Comparison of ENCODE assay signal across 9 cellular contexts in genomic region chr4:163679189-163679588, GRCh38.
A peak's percentile ranks its signal among the peaks of the same experiment; 100 is the strongest.
DNase-seq lines count a peak whose midpoint lies in the region; ATAC-seq and TF ChIP-seq lines count a peak whose summit lies in the region.
"Had no signal": no experiment of that assay in that cellular context is flagged by ENCODE, and none has a peak within 500 bp of the region (broad histone marks: within the 10 kb centered on the region; RNA-seq: fewer than 3 reads in every experiment).

No MANE protein-coding gene starts in this region.

- no peak overlapping the region for H3K27ac ChIP-seq in RWPE2 (ENCODE audit: poor library complexity, severe bottlenecking)

- H3K9me3 ChIP-seq in RWPE2 (ENCODE audit: severe bottlenecking) (no peaks in the 10 kb centered on the region), T-helper 17 cell (ENCODE audit: control insufficient read depth, low read length, poor library complexity, severe bottlenecking) (no peaks in the 10 kb centered on the region)

- H3K27ac Mint-ChIP-seq in HFFc6 (no peak overlapping the region), T-helper 17 cell (no peak overlapping the region)

- peak; percentile 13 for DNase-seq in G401 (ENCODE audit: low spot score)
- DNase-seq in HFFc6 = peak; percentile 50
- no peak for DNase-seq in RWPE2 (ENCODE audit: low spot score)
- DNase-seq in midbrain (lab: John Stamatoyannopoulos, UW) = peak; percentile 20
- no peak for DNase-seq in amniotic stem cell (lab: John Stamatoyannopoulos, UW)
- no peak for DNase-seq in T-helper 17 cell
- no peak for DNase-seq in sciatic nerve (ENCODE audit: low spot score)
- DNase-seq: activated naive CD4-positive, alpha-beta T cell had no signal

- peak; percentile 77 for ATAC-seq in RWPE2 (ENCODE audit: low read depth)
- ATAC-seq in GM18861 (IDR thresholded peaks at IDR 0.05; ENCODE audit: unreplicated experiment) = no peak
- ATAC-seq in T-helper 17 cell = no peak
- no peak for ATAC-seq in sciatic nerve

- no peak overlapping the region for H3K4me3 Mint-ChIP-seq in HFFc6
- H3K4me3 Mint-ChIP-seq in T-helper 17 cell = no peak overlapping the region

- peaks cover 8% of the 10 kb centered on the region; the same call in 1 of the 2 replicates for H3K9me3 Mint-ChIP-seq in HFFc6

- H3K4me1 Mint-ChIP-seq in HFFc6 (ENCODE audit: low read depth) = peaks cover 5% of the 10 kb centered on the region; the same call in 1 of the 2 replicates
- H3K4me1 Mint-ChIP-seq in T-helper 17 cell = peaks cover 5% of the 10 kb centered on the region

- no peaks in the 10 kb centered on the region for H3K4me1 ChIP-seq in RWPE2 (ENCODE audit: insufficient read depth, poor library complexity, severe bottlenecking)

- in situ Hi-C loops in G401 (cut with HindIII; ENCODE audit: low sequenced_read_pairs) = no loop called here

- no peaks in the 10 kb centered on the region for H3K36me3 ChIP-seq in RWPE2 (ENCODE audit: low read depth)

- no peaks in the 10 kb centered on the region for H3K27me3 Mint-ChIP-seq in HFFc6 (ENCODE audit: insufficient read depth)
- H3K27me3 Mint-ChIP-seq in T-helper 17 cell = peaks cover 5% of the 10 kb centered on the region

- no peaks in the 10 kb centered on the region for H3K27me3 ChIP-seq in RWPE2 (ENCODE audit: insufficient read depth, poor library complexity, severe bottlenecking)

- H3K36me3 Mint-ChIP-seq in HFFc6 (ENCODE audit: low read depth) (no peaks in the 10 kb centered on the region), T-helper 17 cell (ENCODE audit: low read depth) (no peaks in the 10 kb centered on the region)

- no peak overlapping the region for H3K4me3 ChIP-seq in RWPE2 (ENCODE audit: severe bottlenecking)

- intact Hi-C loops in sciatic nerve (cut with DNase I) = no loop called here

- TF ChIP-seq CTCF in HFFc6 (IDR thresholded peaks at IDR 0.05) = peak; percentile 66; the same call in 1 of the 2 replicates
- TF ChIP-seq CTCF in RWPE2 (IDR thresholded peaks at IDR 0.05; ENCODE audit: poor library complexity, severe bottlenecking) = peak; percentile 72

Comparison
In these comparisons a context has a peak if more than half of its experiments do, and no peak if none do; other contexts are left out.
1. DNase-seq: peak in G401 (single experiment), HFFc6 (single experiment) and midbrain (single experiment); none in RWPE2 (single experiment), amniotic stem cell (single experiment), T-helper 17 cell (0 of 3) and sciatic nerve (single experiment).